In genomic region chrX:118521435-118521834, GRCh38 we compare ENCODE assay signal across 14 cellular contexts. TPM values are rescaled to one million over a fixed set of nuclear protein-coding genes. Genes with fewer than 3 reads are reported as not detected.
A peak's percentile ranks its signal among the peaks of the same experiment; 100 is the strongest.
DNase-seq lines count a peak whose midpoint lies in the region; ATAC-seq and TF ChIP-seq lines count a peak whose summit lies in the region.
"Had no signal": no experiment of that assay in that cellular context is flagged by ENCODE, and none has a peak within 500 bp of the region (broad histone marks: within the 10 kb centered on the region; RNA-seq: fewer than 3 reads in every experiment).

No MANE protein-coding gene starts in this region.

- in situ Hi-C loops in GM23248 (cut with MboI) = no loop called here

- no peak overlapping the region for H2AFZ ChIP-seq in GM23248

- peaks cover 27% of the 10 kb centered on the region for H3K79me2 ChIP-seq in GM23248 (ENCODE audit: insufficient read depth)

- no peaks in the 10 kb centered on the region for H3K9me3 Mint-ChIP-seq in central memory CD8-positive, alpha-beta T cell
- H3K9me3 Mint-ChIP-seq in natural killer cell (no peaks in the 10 kb centered on the region), endodermal cell (peaks cover 51% of the 10 kb centered on the region)

- H3K4me1 Mint-ChIP-seq in central memory CD8-positive, alpha-beta T cell = peaks cover 39% of the 10 kb centered on the region
- H3K4me1 Mint-ChIP-seq in natural killer cell (peaks cover 47 to 57% of the 10 kb centered on the region in 2 donors), endodermal cell (peaks cover 7% of the 10 kb centered on the region)

- peaks cover 24% of the 10 kb centered on the region for H3F3A ChIP-seq in GM23248 (ENCODE audit: insufficient read depth)

- DNase-seq in AG08395 (ENCODE audit: low spot score) (peak; percentile 52), GM23248 (peak; percentile 82), natural killer cell (no peak), endodermal cell (no peak), NCI-H524 treated with DMSO at 0.1 percent for 48 hours (lab: John Stamatoyannopoulos, UW) (no peak)
- DNase-seq in central memory CD8-positive, alpha-beta T cell (ENCODE audit: low spot score in 2 of 2) = no peak
- no peak for DNase-seq in activated CD8-positive, alpha-beta memory T cell treated with anti-CD3 and anti-CD28 coated beads, Interleukin-2, amount 50 U/mL, for 48 hours
- DNase-seq: activated CD4-positive, CD25-positive, alpha-beta regulatory T cell; activated naive CD4-positive, alpha-beta T cell; effector memory CD4-positive, alpha-beta T cell; Karpas-422; SHP77; stimulated activated naive CD4-positive, alpha-beta T cell treated with Interleukin-2 at 50 U/mL for 16 hours had no signal

- intact Hi-C loops in natural killer cell (cut with micrococcal nuclease) = no loop called here

- no peaks in the 10 kb centered on the region for H4K20me1 ChIP-seq in GM23248 (ENCODE audit: insufficient read depth)

- H3K9ac ChIP-seq in GM23248 (peak overlapping the region; percentile 81), endodermal cell (ENCODE audit: extremely low read depth, low read length, poor library complexity, severe bottlenecking) (no peak overlapping the region)

- TF ChIP-seq CTCF in natural killer cell (IDR thresholded peaks at IDR 0.05) (no peak), endodermal cell (conservative IDR thresholded peaks at IDR 0.05) (no peak)

- H3K4me1 ChIP-seq in GM23248 (ENCODE audit: insufficient read depth) (peaks cover 41% of the 10 kb centered on the region), endodermal cell (ENCODE audit: control insufficient read depth, insufficient read depth, low read length) (no peaks in the 10 kb centered on the region)

- H3K36me3 ChIP-seq in GM23248 (ENCODE audit: low read depth) = no peaks in the 10 kb centered on the region
- no peaks in the 10 kb centered on the region for H3K36me3 ChIP-seq in endodermal cell (ENCODE audit: control insufficient read depth, insufficient read depth, low read length)

- no peaks in the 10 kb centered on the region for H3K9me2 ChIP-seq in GM23248 (ENCODE audit: insufficient read depth)

- ATAC-seq in central memory CD8-positive, alpha-beta T cell (replicated peaks; ENCODE audit: extremely low read depth, poor library complexity, severe bottlenecking) = no peak
- ATAC-seq in natural killer cell = no peak
- ATAC-seq in HG03439 (IDR thresholded peaks at IDR 0.05; ENCODE audit: unreplicated experiment) = no peak

- peak overlapping the region; percentile 76 for H3K27ac Mint-ChIP-seq in central memory CD8-positive, alpha-beta T cell (ENCODE audit: low read depth)
- peak overlapping the region; percentile 60 to 92 for H3K27ac Mint-ChIP-seq in natural killer cell
- H3K27ac Mint-ChIP-seq in endodermal cell = no peak overlapping the region

- no peaks in the 10 kb centered on the region for H3K27me3 Mint-ChIP-seq in central memory CD8-positive, alpha-beta T cell
- H3K27me3 Mint-ChIP-seq in natural killer cell (ENCODE audit: low read depth in 2 of 2) (no peaks in the 10 kb centered on the region), endodermal cell (ENCODE audit: insufficient read depth) (no peaks in the 10 kb centered on the region)

- H3K9me3 ChIP-seq in GM23248 (ENCODE audit: low read depth) = no peaks in the 10 kb centered on the region
- no peaks in the 10 kb centered on the region for H3K9me3 ChIP-seq in endodermal cell (ENCODE audit: control insufficient read depth, low read length)

- H3K27me3 ChIP-seq in GM23248 (replicated peaks; ENCODE audit: insufficient read depth) = no peaks in the 10 kb centered on the region
- H3K27me3 ChIP-seq in endodermal cell (ENCODE audit: control insufficient read depth, insufficient read depth, low read length, poor library complexity, severe bottlenecking) = no peaks in the 10 kb centered on the region

- peaks cover 8% of the 10 kb centered on the region for H3K36me3 Mint-ChIP-seq in central memory CD8-positive, alpha-beta T cell (ENCODE audit: insufficient read depth)
- H3K36me3 Mint-ChIP-seq in natural killer cell = no peaks in the 10 kb centered on the region
- H3K36me3 Mint-ChIP-seq in endodermal cell (ENCODE audit: low read depth) = no peaks in the 10 kb centered on the region

- H3K4me2 ChIP-seq in GM23248 (ENCODE audit: unreplicated experiment) = peak overlapping the region; percentile 83

- H3K4me3 Mint-ChIP-seq in central memory CD8-positive, alpha-beta T cell = no peak overlapping the region
- H3K4me3 Mint-ChIP-seq in natural killer cell (no peak overlapping the region), endodermal cell (no peak overlapping the region)

- WGBS in GM23248 (ENCODE audit: low coverage in 1 of 2, low lambda C conversion rate in 2 of 2, missing lambda C conversion rate in 2 of 2), 2 experiments = 3 to 6% methylated on average over 2 to 3 of the region's 3 CpGs
- 89% methylated on average over 1 of the region's 3 CpGs; no CpG with 5 or more reads in 1 of the 2 experiments for WGBS in endodermal cell (ENCODE audit: insufficient coverage in 1 of 2, insufficient read length in 1 of 2), 2 experiments

- H3K27ac ChIP-seq in GM23248 (peak overlapping the region; percentile 99), endodermal cell (ENCODE audit: low read depth, low read length) (no peak overlapping the region)

- H3K4me3 ChIP-seq in GM23248 (peak overlapping the region; percentile 54), endodermal cell (ENCODE audit: low read length) (no peak overlapping the region)

RNA-seq across cellular contexts. Expression of gene DOCK11, which starts 25.8 kb away (rescaled TPM):
- total RNA-seq in GM23248 (2014; rRNA removed; shearing (Covaris generic)) = 15.6 and 21.9 TPM in 2 replicates
- 9.8 and 11.7 TPM in 2 replicates for polyA plus RNA-seq in GM23248 (2016; fragmentation: Nextera tagmentation; extraction: Ambion mirVana)
- total RNA-seq in natural killer cell (100 to 1,000 TPM; 108 to 130 (median 117) TPM), endodermal cell (1 to 10 TPM; 3.1 to 3.4 TPM)
- polyA plus RNA-seq in endodermal cell (2013, experiment 1 of 2) = 14.8 TPM
- polyA plus RNA-seq in endodermal cell (2013, experiment 2 of 2) = 12.0 TPM

Comparison
In these comparisons a context has a peak if more than half of its experiments do, and no peak if none do; other contexts are left out.
1. DNase-seq: peak in AG08395 (single experiment) and GM23248 (single experiment); none in central memory CD8-positive, alpha-beta T cell (0 of 2), natural killer cell (single experiment), endodermal cell (single experiment), activated CD8-positive, alpha-beta memory T cell treated with anti-CD3 and anti-CD28 coated beads, Interleukin-2, amount 50 U/mL, for 48 hours (single experiment) and NCI-H524 treated with DMSO at 0.1 percent for 48 hours (single experiment).